In genomic region chr11:71272161-71272560, GRCh38 we compare ENCODE assay signal across 14 cellular contexts. TPM values are rescaled to one million over a fixed set of nuclear protein-coding genes. Genes with fewer than 3 reads are reported as not detected.
DNase-seq lines count a peak whose midpoint lies in the region; TF ChIP-seq lines count a peak whose summit lies in the region.
"Had no signal": no experiment of that assay in that cellular context is flagged by ENCODE, and none has a peak within 500 bp of the region (broad histone marks: within the 10 kb centered on the region; RNA-seq: fewer than 3 reads in every experiment).

No MANE protein-coding gene starts in this region.

- no peak overlapping the region for H3K27ac ChIP-seq in colonic mucosa
- no peak overlapping the region for H3K27ac ChIP-seq in vagina
- H3K27ac ChIP-seq in prostate gland = no peak overlapping the region
- H3K27ac ChIP-seq: A549, C4-2B, GM23248 had no signal

- no peaks in the 10 kb centered on the region for H3K9me3 ChIP-seq in colonic mucosa
- H3K9me3 ChIP-seq in vagina = no peaks in the 10 kb centered on the region
- no peaks in the 10 kb centered on the region for H3K9me3 ChIP-seq in prostate gland
- H3K9me3 ChIP-seq: BE2C had no signal

- H3K4me1 ChIP-seq in colonic mucosa = no peaks in the 10 kb centered on the region
- no peaks in the 10 kb centered on the region for H3K4me1 ChIP-seq in vagina
- no peaks in the 10 kb centered on the region for H3K4me1 ChIP-seq in prostate gland (replicated peaks)
- H3K4me1 ChIP-seq: BE2C had no signal

- DNase-seq in colonic mucosa = peak; percentile 10
- DNase-seq in islet precursor cell = peak; percentile 12
- peak; percentile 34 for DNase-seq in osteocyte (ENCODE audit: extremely low spot score, unreplicated experiment)
- peak; percentile 60 to 67 for DNase-seq in vagina (ENCODE audit: extremely low spot score in 2 of 2)
- DNase-seq in NOMO-1 (lab: John Stamatoyannopoulos, UW; ENCODE audit: unreplicated experiment in 2 of 2) = no peak
- DNase-seq in prostate gland (ENCODE audit: low spot score) = no peak
- DNase-seq: BE2C; CD4-positive, alpha-beta memory T cell; DMS79; GM23248 had no signal

- no peaks in the 10 kb centered on the region for H3K4me1 Mint-ChIP-seq in osteocyte (ENCODE audit: unreplicated experiment)
- H3K4me1 Mint-ChIP-seq: CD4-positive, alpha-beta memory T cell had no signal

- H3K36me3 Mint-ChIP-seq in osteocyte (ENCODE audit: unreplicated experiment) = no peaks in the 10 kb centered on the region
- H3K36me3 Mint-ChIP-seq: CD4-positive, alpha-beta memory T cell had no signal

- intact Hi-C loops in colonic mucosa (cut with DNase I) (no loop called here), vagina (cut with DNase I) (no loop called here), prostate gland (cut with DNase I) (no loop called here)

- peaks cover 33% of the 10 kb centered on the region for H3K27me3 Mint-ChIP-seq in osteocyte (ENCODE audit: unreplicated experiment)

- H3K4me3 ChIP-seq in colonic mucosa = no peak overlapping the region
- H3K4me3 ChIP-seq in vagina = no peak overlapping the region
- H3K4me3 ChIP-seq in prostate gland = no peak overlapping the region
- H3K4me3 ChIP-seq: A549, GM12878, GM23248 had no signal

- H3K27me3 ChIP-seq in colonic mucosa = no peaks in the 10 kb centered on the region
- H3K27me3 ChIP-seq in vagina = no peaks in the 10 kb centered on the region
- no peaks in the 10 kb centered on the region for H3K27me3 ChIP-seq in prostate gland (replicated peaks; ENCODE audit: insufficient read depth)

- TF ChIP-seq CTCF in colonic mucosa (IDR thresholded peaks at IDR 0.05) (no peak), osteocyte (IDR thresholded peaks at IDR 0.05) (no peak), vagina (IDR thresholded peaks at IDR 0.05) (no peak), prostate gland (IDR thresholded peaks at IDR 0.05) (no peak)

- no peak for TF ChIP-seq POLR2A in vagina (IDR thresholded peaks at IDR 0.05)
- no peak for TF ChIP-seq POLR2A in prostate gland (IDR thresholded peaks at IDR 0.05)

- H3K9me3 Mint-ChIP-seq in osteocyte (ENCODE audit: unreplicated experiment) = peaks cover 13% of the 10 kb centered on the region

- H3K4me3 Mint-ChIP-seq in osteocyte (ENCODE audit: unreplicated experiment) = no peak overlapping the region

- H3K9ac ChIP-seq in colonic mucosa (ENCODE audit: low read depth in 2 of 2, low read length in 2 of 2) = no peak overlapping the region
- H3K9ac ChIP-seq: GM23248 had no signal

- WGBS in prostate gland = 90% methylated on average over 3 of the region's 3 CpGs

- no peaks in the 10 kb centered on the region for H3K36me3 ChIP-seq in colonic mucosa
- H3K36me3 ChIP-seq in vagina = no peaks in the 10 kb centered on the region
- no peaks in the 10 kb centered on the region for H3K36me3 ChIP-seq in prostate gland
- H3K36me3 ChIP-seq: BE2C had no signal

- H3K27ac Mint-ChIP-seq in osteocyte (ENCODE audit: unreplicated experiment) = no peak overlapping the region
- H3K27ac Mint-ChIP-seq: CD4-positive, alpha-beta memory T cell had no signal

RNA-seq across cellular contexts. Expression of gene SHANK2, which starts 19.8 kb away (rescaled TPM):
- total RNA-seq in colonic mucosa (10 to 100 TPM; 26.0 to 38.1 TPM), osteocyte (0.03 and 0.16 TPM in 2 replicates), vagina (11.0 TPM), prostate gland (10 to 100 TPM; 43.5 to 46.4 TPM)
- total RNA-seq: CD4-positive, alpha-beta memory T cell; G401 had no signal

Comparison
In these comparisons a context has a peak if more than half of its experiments do, and no peak if none do; other contexts are left out.
1. DNase-seq: peak in colonic mucosa (single experiment), islet precursor cell (single experiment), osteocyte (single experiment) and vagina (2 of 2); none in NOMO-1 (0 of 2) and prostate gland (single experiment).
2. RNA of gene SHANK2, which starts 19.8 kb away (total RNA-seq): 43.5 to 46.4 TPM in prostate gland, 26.0 to 38.1 TPM in colonic mucosa and 11.0 TPM in vagina (single experiment); 0.03 to 0.16 TPM in osteocyte; every median in the first group is over 10 times any median in the second.